18 cellular contexts compared by ENCODE assay signal in genomic region chr3:168976969-168977368, GRCh38.
A peak's percentile ranks its signal among the peaks of the same experiment; 100 is the strongest.
DNase-seq lines count a peak whose midpoint lies in the region; ATAC-seq and TF ChIP-seq lines count a peak whose summit lies in the region.
"Had no signal": no experiment of that assay in that cellular context is flagged by ENCODE, and none has a peak within 500 bp of the region (broad histone marks: within the 10 kb centered on the region; RNA-seq: fewer than 3 reads in every experiment).

No MANE protein-coding gene starts in this region.

- H3K4me1 ChIP-seq in MM.1S (ENCODE audit: low read length), result peaks cover 11% of the 10 kb centered on the region; the same call in 1 of the 2 replicates
- H3K4me1 ChIP-seq in gastroesophageal sphincter, result peaks cover 6 to 52% (median 19%) of the 10 kb centered on the region in 3 donors
- H3K4me1 ChIP-seq in thoracic aorta (ENCODE audit: control insufficient read depth in 1 of 2, low read depth in 2 of 2), result peaks cover 13 to 41% of the 10 kb centered on the region in 2 donors
- H3K4me1 ChIP-seq in ovary (ENCODE audit: insufficient read depth), result no peaks in the 10 kb centered on the region
- H3K4me1 ChIP-seq: BE2C had no signal

- peak overlapping the region; percentile 3; the same call in 1 of the 2 replicates for H3K4me2 ChIP-seq in MM.1S (ENCODE audit: low read depth, low read length)

- no peaks in the 10 kb centered on the region for H3F3A ChIP-seq in MM.1S (ENCODE audit: insufficient read depth, low read length)

- ATAC-seq in GM18867 (IDR thresholded peaks at IDR 0.05; ENCODE audit: unreplicated experiment) (peak; percentile 85), gastroesophageal sphincter (no peak), thoracic aorta (ENCODE audit: insufficient number of reproducible peaks, low FRiP score, low read depth) (no peak), GM19328 (IDR thresholded peaks at IDR 0.05; ENCODE audit: unreplicated experiment) (no peak), HG02763 (IDR thresholded peaks at IDR 0.05; ENCODE audit: unreplicated experiment) (no peak)
- ATAC-seq: GM12878 had no signal

- H3K27ac ChIP-seq in MM.1S (ENCODE audit: low read length) (no peak overlapping the region), gastroesophageal sphincter (peak overlapping the region in 3 of 4 donors; percentile 73 to 88 (median 77)), thoracic aorta (peak overlapping the region; percentile 18 to 39), ovary (no peak overlapping the region)

- no peak overlapping the region for H3K9ac ChIP-seq in MM.1S (ENCODE audit: low read length)

- no peak overlapping the region for H2AFZ ChIP-seq in MM.1S (ENCODE audit: low read length)

- no peaks in the 10 kb centered on the region for H4K20me1 ChIP-seq in MM.1S (ENCODE audit: insufficient read depth, low read length)

- TF ChIP-seq EP300 in gastroesophageal sphincter (IDR thresholded peaks at IDR 0.05) (no peak), ovary (IDR thresholded peaks at IDR 0.05) (no peak)

- TF ChIP-seq POLR2A in gastroesophageal sphincter (IDR thresholded peaks at IDR 0.05), result no peak
- no peak for TF ChIP-seq POLR2A in ovary (IDR thresholded peaks at IDR 0.05)

- peak; percentile 33 for DNase-seq in MM.1S
- DNase-seq in thoracic aorta (ENCODE audit: low spot score), result no peak
- DNase-seq in NOMO-1 treated with dmso at 0.1 percent for 144 hours (lab: John Stamatoyannopoulos, UW; ENCODE audit: unreplicated experiment), result no peak
- DNase-seq in ovary, result no peak
- DNase-seq: ACHN; BE2C; CD4-positive, CD25-positive, alpha-beta regulatory T cell; CD8-positive, alpha-beta memory T cell; COR-L47; DMS53; DND-41; EL; H9 had no signal

- H3K4me3 ChIP-seq in MM.1S (ENCODE audit: low read length) (no peak overlapping the region), gastroesophageal sphincter (no peak overlapping the region), thoracic aorta (no peak overlapping the region), ovary (no peak overlapping the region)
- H3K4me3 ChIP-seq: GM12878 had no signal

- H3K9me3 ChIP-seq in MM.1S (replicated peaks; ENCODE audit: insufficient read depth, low read length), result no peaks in the 10 kb centered on the region
- H3K9me3 ChIP-seq in gastroesophageal sphincter, result no peaks in the 10 kb centered on the region
- H3K9me3 ChIP-seq in thoracic aorta, result no peaks in the 10 kb centered on the region
- H3K9me3 ChIP-seq in ovary, result no peaks in the 10 kb centered on the region
- H3K9me3 ChIP-seq: BE2C had no signal

- H3K36me3 ChIP-seq in MM.1S (replicated peaks; ENCODE audit: insufficient read depth, low read length) (no peaks in the 10 kb centered on the region), gastroesophageal sphincter (no peaks in the 10 kb centered on the region), thoracic aorta (no peaks in the 10 kb centered on the region), ovary (no peaks in the 10 kb centered on the region)
- H3K36me3 ChIP-seq: BE2C had no signal

- TF ChIP-seq CTCF in MM.1S (IDR thresholded peaks at IDR 0.05; ENCODE audit: low read length), result no peak
- TF ChIP-seq CTCF in gastroesophageal sphincter (IDR thresholded peaks at IDR 0.05), result no peak
- no peak for TF ChIP-seq CTCF in thoracic aorta (IDR thresholded peaks at IDR 0.05)
- TF ChIP-seq CTCF in ovary (IDR thresholded peaks at IDR 0.05), result no peak

- WGBS in gastroesophageal sphincter (ENCODE audit: low coverage in 1 of 2), 2 donors, result 51% methylated on average over 2 of the region's 2 CpGs; no CpG with 5 or more reads in 1 of the 2 donors
- 72 to 82% (median 75%) methylated on average over 2 of the region's 2 CpGs for WGBS in ovary, 3 donors

- intact Hi-C loops in ovary (cut with DNase I), result no loop called here

- H3K79me2 ChIP-seq in MM.1S (ENCODE audit: low read length), result no peaks in the 10 kb centered on the region

- H3K27me3 ChIP-seq in MM.1S (replicated peaks; ENCODE audit: insufficient read depth, low read length) (no peaks in the 10 kb centered on the region), gastroesophageal sphincter (no peaks in the 10 kb centered on the region), thoracic aorta (replicated peaks; ENCODE audit: insufficient read depth) (no peaks in the 10 kb centered on the region), ovary (no peaks in the 10 kb centered on the region)
- H3K27me3 ChIP-seq: BE2C had no signal

- no peaks in the 10 kb centered on the region for H3K9me2 ChIP-seq in MM.1S (replicated peaks; ENCODE audit: insufficient read depth, low read length)

Comparison
In these comparisons a context has a peak if more than half of its experiments do, and no peak if none do; other contexts are left out.
1. H3K27ac ChIP-seq: peak in gastroesophageal sphincter (3 of 4) and thoracic aorta (2 of 2); none in MM.1S (single experiment) and ovary (0 of 2).